Comparison of ENCODE assay signal across 9 cellular contexts in genomic region chr3:42192334-42193200, GRCh38.
A peak's percentile ranks its signal among the peaks of the same experiment; 100 is the strongest.
DNase-seq lines count a peak whose midpoint lies in the region; ATAC-seq lines count a peak whose summit lies in the region.
"Had no signal": no experiment of that assay in that cellular context is flagged by ENCODE, and none has a peak within 500 bp of the region (broad histone marks: within the 10 kb centered on the region; RNA-seq: fewer than 3 reads in every experiment).

No MANE protein-coding gene starts in this region.

- peaks cover 8% of the 10 kb centered on the region for H3K36me3 Mint-ChIP-seq in natural killer cell treated with Interleukin-12 subunit alpha and Interleukin-12 subunit beta and Interleukin-15 and Interleukin-18, amount 100 ng/mL, for 72 hours

- H3K27me3 Mint-ChIP-seq in natural killer cell treated with Interleukin-12 subunit alpha and Interleukin-12 subunit beta and Interleukin-15 and Interleukin-18, amount 100 ng/mL, for 72 hours = no peaks in the 10 kb centered on the region

- no peaks in the 10 kb centered on the region for H3K9me3 Mint-ChIP-seq in natural killer cell treated with Interleukin-12 subunit alpha and Interleukin-12 subunit beta and Interleukin-15 and Interleukin-18, amount 100 ng/mL, for 72 hours

- DNase-seq in SKM-1 (lab: John Stamatoyannopoulos, UW; ENCODE audit: unreplicated experiment) = peak; percentile 39
- DNase-seq in natural killer cell treated with Interleukin-12 subunit alpha and Interleukin-12 subunit beta and Interleukin-15 and Interleukin-18, amount 100 ng/mL, for 72 hours (ENCODE audit: low spot score) = no peak
- DNase-seq in activated T-cell treated with anti-CD3 and anti-CD28 coated beads, Interleukin-2, amount 50 U/mL, for 48 hours = no peak
- DNase-seq in activated CD8-positive, alpha-beta memory T cell treated with anti-CD3 and anti-CD28 coated beads for 24 hours = no peak
- no peak for DNase-seq in middle frontal gyrus (ENCODE audit: extremely low spot score, low spot score)
- DNase-seq: upper lobe of left lung had no signal

- H3K4me3 Mint-ChIP-seq in natural killer cell treated with Interleukin-12 subunit alpha and Interleukin-12 subunit beta and Interleukin-15 and Interleukin-18, amount 100 ng/mL, for 72 hours = peak overlapping the region; percentile 60

- ATAC-seq in GM18861 (IDR thresholded peaks at IDR 0.05; ENCODE audit: unreplicated experiment) (peak; percentile 34), HG02763 (IDR thresholded peaks at IDR 0.05; ENCODE audit: unreplicated experiment) (peak; percentile 59), HG03159 (IDR thresholded peaks at IDR 0.05; ENCODE audit: unreplicated experiment) (no peak)
- peak; percentile 58 to 69 for ATAC-seq in natural killer cell treated with Interleukin-12 subunit alpha and Interleukin-12 subunit beta and Interleukin-15 and Interleukin-18, amount 100 ng/mL, for 72 hours

- H3K4me1 Mint-ChIP-seq in natural killer cell treated with Interleukin-12 subunit alpha and Interleukin-12 subunit beta and Interleukin-15 and Interleukin-18, amount 100 ng/mL, for 72 hours (ENCODE audit: low read depth in 2 of 2) = peaks cover 16 to 31% of the 10 kb centered on the region in 2 donors

- H3K27ac Mint-ChIP-seq in natural killer cell treated with Interleukin-12 subunit alpha and Interleukin-12 subunit beta and Interleukin-15 and Interleukin-18, amount 100 ng/mL, for 72 hours = peak overlapping the region; percentile 35
